1 cellular context compared by ENCODE assay signal in the genomic region with DNA sequence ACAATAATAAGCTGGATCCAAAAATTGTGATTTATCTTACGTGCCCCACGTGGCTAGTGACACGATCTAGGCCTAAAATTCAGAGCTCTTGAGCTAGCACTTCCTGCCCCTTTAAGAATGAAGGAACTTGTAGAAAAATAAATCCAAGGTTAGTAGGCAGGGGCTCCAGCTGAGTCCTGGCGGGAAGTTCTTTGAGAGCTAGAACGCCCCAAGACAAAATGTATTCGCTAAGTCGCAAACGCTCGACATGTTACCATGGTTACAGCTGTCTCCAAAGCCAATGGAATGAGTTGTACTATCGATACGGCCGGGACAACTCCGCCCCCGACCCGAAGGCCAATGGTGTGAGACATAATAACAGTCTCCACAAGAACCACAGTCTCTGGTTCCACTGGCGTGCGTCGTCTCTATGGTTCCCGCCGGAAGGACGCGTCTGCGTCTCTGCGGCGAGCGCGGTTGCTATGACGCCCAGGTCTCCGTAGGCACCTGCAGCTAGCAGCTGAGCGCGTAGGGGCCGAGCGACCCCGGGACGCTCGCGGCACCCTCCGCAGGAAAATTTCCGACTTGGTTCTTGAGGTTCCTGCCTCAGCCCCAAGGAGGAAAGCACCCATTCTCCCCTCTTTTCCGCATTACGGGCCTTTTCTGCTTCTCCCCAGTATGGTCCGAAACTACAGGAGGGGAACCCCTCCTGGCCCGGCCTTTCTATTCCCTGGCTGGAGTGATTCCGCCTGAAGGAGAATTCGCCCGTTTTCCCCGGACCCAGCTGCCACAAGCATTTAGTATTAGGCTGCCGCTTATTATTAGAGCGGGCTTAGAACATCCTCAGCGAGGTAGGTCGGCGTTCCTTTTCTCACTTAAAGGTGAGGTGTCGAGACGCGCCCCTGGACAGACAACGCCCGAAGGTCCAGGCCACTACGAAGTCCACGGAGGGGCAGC.
TF ChIP-seq lines count a peak whose summit lies in the region.

Gene CCDC30 (plus strand): TSS at position 459 of the 936 bp plus-strand sequence. CDS start 17,266 bp downstream, outside the sequence.

TF ChIP-seq in HepG2, 621 proteins besides CTCF, POLR2A, EP300 and RAD21 (continued from another document and continues in another):
- TF ChIP-seq PATZ1 (CRISPR knock-in tag; IDR thresholded peaks at IDR 0.05) (no peak), NCOR1 (IDR thresholded peaks at IDR 0.05; ENCODE audit: borderline replicate concordance, low read length) (no peak), KDM6A (CRISPR knock-in tag; IDR thresholded peaks at IDR 0.05; ENCODE audit: low read depth) (no peak), SRSF1 (optimal IDR thresholded peaks at IDR 0.05; ENCODE audit: low read depth, low read length) (no peak), ARID3A (IDR thresholded peaks at IDR 0.05; ENCODE audit: low read depth, low read length) (peak; percentile 27; the same call in 1 of the 2 replicates), U2AF1 (optimal IDR thresholded peaks at IDR 0.05; ENCODE audit: low read depth, low read length) (no peak), NFE2L2 (IDR thresholded peaks at IDR 0.05; ENCODE audit: low read length) (no peak), ZNF580 (CRISPR knock-in tag; IDR thresholded peaks at IDR 0.05; ENCODE audit: borderline replicate concordance, low read depth) (peak; percentile 58; the same call in 1 of the 2 replicates), NFKB2 (CRISPR knock-in tag; IDR thresholded peaks at IDR 0.05; ENCODE audit: borderline replicate concordance) (no peak), EEA1 (CRISPR knock-in tag; IDR thresholded peaks at IDR 0.05; ENCODE audit: borderline replicate concordance) (no peak), SAP130 (CRISPR knock-in tag; IDR thresholded peaks at IDR 0.05; ENCODE audit: low read depth) (peak; percentile 100), ZNF546 (CRISPR knock-in tag; conservative IDR thresholded peaks at IDR 0.05) (no peak), TGIF2 (CRISPR knock-in tag; IDR thresholded peaks at IDR 0.05) (peak; percentile 53), NR3C1 (CRISPR knock-in tag; IDR thresholded peaks at IDR 0.05) (no peak), SMAD9 (CRISPR knock-in tag; IDR thresholded peaks at IDR 0.05) (no peak), ZSCAN31 (CRISPR knock-in tag; IDR thresholded peaks at IDR 0.05; ENCODE audit: low read depth) (no peak), NFYC (CRISPR knock-in tag; IDR thresholded peaks at IDR 0.05) (peak; percentile 91), SOX6 (IDR thresholded peaks at IDR 0.05) (no peak), SOX6 (CRISPR knock-in tag; IDR thresholded peaks at IDR 0.05) (no peak), PTBP1 (IDR thresholded peaks at IDR 0.05; ENCODE audit: low read depth, low read length, poor library complexity, severe bottlenecking) (no peak), HDAC2 (CRISPR knock-in tag; IDR thresholded peaks at IDR 0.05) (peak; percentile 46; the same call in 1 of the 2 replicates), GABPA (IDR thresholded peaks at IDR 0.05; ENCODE audit: low read depth, low read length) (peak; percentile 44), GABPA (CRISPR knock-in tag; IDR thresholded peaks at IDR 0.05; ENCODE audit: low read depth) (peak; percentile 87), GATAD2A (CRISPR knock-in tag; IDR thresholded peaks at IDR 0.05) (no peak; the same call in 1 of the 2 replicates), JUND (CRISPR knock-in tag; IDR thresholded peaks at IDR 0.05) (no peak), KMT2B (CRISPR knock-in tag; IDR thresholded peaks at IDR 0.05) (peak; percentile 80; the same call in 1 of the 2 replicates), FOXK1 (CRISPR knock-in tag; IDR thresholded peaks at IDR 0.05; ENCODE audit: borderline replicate concordance, low read depth) (peak; percentile 59; the same call in 1 of the 2 replicates), JARID2 (CRISPR knock-in tag; IDR thresholded peaks at IDR 0.05; ENCODE audit: insufficient replicate concordance) (no peak), KAT8 (CRISPR knock-in tag; IDR thresholded peaks at IDR 0.05) (peak; percentile 75), LCORL (IDR thresholded peaks at IDR 0.05) (no peak), LCORL (CRISPR knock-in tag; IDR thresholded peaks at IDR 0.05) (peak; percentile 55; the same call in 1 of the 2 replicates), RBFOX2 (IDR thresholded peaks at IDR 0.05; ENCODE audit: low read depth, low read length) (peak; percentile 48; the same call in 1 of the 2 replicates), GZF1 (CRISPR knock-in tag; IDR thresholded peaks at IDR 0.05) (no peak), SYNCRIP (IDR thresholded peaks at IDR 0.05; ENCODE audit: insufficient read depth, low read depth, low read length) (no peak), ZBTB7B (CRISPR knock-in tag; IDR thresholded peaks at IDR 0.05) (peak; percentile 48; the same call in 1 of the 2 replicates), MYNN (CRISPR knock-in tag; IDR thresholded peaks at IDR 0.05; ENCODE audit: low read depth) (no peak)
- TF ChIP-seq, protein P1, sequence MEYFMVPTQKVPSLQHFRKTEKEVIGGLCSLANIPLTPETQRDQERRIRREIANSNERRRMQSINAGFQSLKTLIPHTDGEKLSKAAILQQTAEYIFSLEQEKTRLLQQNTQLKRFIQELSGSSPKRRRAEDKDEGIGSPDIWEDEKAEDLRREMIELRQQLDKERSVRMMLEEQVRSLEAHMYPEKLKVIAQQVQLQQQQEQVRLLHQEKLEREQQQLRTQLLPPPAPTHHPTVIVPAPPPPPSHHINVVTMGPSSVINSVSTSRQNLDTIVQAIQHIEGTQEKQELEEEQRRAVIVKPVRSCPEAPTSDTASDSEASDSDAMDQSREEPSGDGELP (IDR thresholded peaks at IDR 0.05; ENCODE audit: borderline replicate concordance, low read depth): peak; percentile 87; the same call in 1 of the 2 replicates
- TF ChIP-seq, protein P2, sequence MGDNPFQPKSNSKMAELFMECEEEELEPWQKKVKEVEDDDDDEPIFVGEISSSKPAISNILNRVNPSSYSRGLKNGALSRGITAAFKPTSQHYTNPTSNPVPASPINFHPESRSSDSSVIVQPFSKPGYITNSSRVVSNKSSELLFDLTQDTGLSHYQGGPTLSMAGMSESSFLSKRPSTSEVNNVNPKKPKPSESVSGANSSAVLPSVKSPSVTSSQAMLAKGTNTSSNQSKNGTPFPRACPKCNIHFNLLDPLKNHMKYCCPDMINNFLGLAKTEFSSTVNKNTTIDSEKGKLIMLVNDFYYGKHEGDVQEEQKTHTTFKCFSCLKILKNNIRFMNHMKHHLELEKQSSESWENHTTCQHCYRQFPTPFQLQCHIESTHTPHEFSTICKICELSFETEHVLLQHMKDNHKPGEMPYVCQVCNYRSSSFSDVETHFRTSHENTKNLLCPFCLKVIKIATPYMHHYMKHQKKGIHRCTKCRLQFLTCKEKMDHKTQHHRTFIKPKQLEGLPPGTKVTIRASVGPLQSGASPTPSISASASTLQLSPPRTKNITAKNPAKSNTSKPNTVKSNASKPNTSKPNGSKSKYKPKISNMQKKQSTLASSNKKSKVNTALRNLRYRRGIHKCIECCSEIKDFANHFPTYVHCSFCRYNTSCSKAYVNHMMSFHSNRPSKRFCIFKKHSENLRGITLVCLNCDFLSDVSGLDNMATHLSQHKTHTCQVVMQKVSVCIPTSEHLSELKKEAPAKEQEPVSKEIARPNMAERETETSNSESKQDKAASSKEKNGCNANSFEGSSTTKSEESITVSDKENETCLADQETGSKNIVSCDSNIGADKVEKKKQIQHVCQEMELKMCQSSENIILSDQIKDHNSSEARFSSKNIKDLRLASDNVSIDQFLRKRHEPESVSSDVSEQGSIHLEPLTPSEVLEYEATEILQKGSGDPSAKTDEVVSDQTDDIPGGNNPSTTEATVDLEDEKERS (CRISPR knock-in tag; IDR thresholded peaks at IDR 0.05): 0 out of 2 replicates have a peak, but pooled peaks have one; percentile 40
- TF ChIP-seq, protein P3, sequence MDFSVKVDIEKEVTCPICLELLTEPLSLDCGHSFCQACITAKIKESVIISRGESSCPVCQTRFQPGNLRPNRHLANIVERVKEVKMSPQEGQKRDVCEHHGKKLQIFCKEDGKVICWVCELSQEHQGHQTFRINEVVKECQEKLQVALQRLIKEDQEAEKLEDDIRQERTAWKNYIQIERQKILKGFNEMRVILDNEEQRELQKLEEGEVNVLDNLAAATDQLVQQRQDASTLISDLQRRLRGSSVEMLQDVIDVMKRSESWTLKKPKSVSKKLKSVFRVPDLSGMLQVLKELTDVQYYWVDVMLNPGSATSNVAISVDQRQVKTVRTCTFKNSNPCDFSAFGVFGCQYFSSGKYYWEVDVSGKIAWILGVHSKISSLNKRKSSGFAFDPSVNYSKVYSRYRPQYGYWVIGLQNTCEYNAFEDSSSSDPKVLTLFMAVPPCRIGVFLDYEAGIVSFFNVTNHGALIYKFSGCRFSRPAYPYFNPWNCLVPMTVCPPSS (IDR thresholded peaks at IDR 0.05): no peak
- TF ChIP-seq, protein P4, sequence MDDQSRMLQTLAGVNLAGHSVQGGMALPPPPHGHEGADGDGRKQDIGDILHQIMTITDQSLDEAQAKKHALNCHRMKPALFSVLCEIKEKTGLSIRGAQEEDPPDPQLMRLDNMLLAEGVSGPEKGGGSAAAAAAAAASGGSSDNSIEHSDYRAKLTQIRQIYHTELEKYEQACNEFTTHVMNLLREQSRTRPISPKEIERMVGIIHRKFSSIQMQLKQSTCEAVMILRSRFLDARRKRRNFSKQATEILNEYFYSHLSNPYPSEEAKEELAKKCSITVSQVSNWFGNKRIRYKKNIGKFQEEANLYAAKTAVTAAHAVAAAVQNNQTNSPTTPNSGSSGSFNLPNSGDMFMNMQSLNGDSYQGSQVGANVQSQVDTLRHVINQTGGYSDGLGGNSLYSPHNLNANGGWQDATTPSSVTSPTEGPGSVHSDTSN (CRISPR knock-in tag; IDR thresholded peaks at IDR 0.05; ENCODE audit: borderline replicate concordance): no peak
- TF ChIP-seq, protein P5, sequence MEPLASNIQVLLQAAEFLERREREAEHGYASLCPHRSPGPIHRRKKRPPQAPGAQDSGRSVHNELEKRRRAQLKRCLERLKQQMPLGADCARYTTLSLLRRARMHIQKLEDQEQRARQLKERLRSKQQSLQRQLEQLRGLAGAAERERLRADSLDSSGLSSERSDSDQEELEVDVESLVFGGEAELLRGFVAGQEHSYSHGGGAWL (CRISPR knock-in tag; IDR thresholded peaks at IDR 0.05): no peak; the same call in 1 of the 2 replicates
- TF ChIP-seq, protein P6, sequence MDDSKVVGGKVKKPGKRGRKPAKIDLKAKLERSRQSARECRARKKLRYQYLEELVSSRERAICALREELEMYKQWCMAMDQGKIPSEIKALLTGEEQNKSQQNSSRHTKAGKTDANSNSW (CRISPR knock-in tag; IDR thresholded peaks at IDR 0.05; ENCODE audit: borderline replicate concordance): no peak
- TF ChIP-seq, protein P7, sequence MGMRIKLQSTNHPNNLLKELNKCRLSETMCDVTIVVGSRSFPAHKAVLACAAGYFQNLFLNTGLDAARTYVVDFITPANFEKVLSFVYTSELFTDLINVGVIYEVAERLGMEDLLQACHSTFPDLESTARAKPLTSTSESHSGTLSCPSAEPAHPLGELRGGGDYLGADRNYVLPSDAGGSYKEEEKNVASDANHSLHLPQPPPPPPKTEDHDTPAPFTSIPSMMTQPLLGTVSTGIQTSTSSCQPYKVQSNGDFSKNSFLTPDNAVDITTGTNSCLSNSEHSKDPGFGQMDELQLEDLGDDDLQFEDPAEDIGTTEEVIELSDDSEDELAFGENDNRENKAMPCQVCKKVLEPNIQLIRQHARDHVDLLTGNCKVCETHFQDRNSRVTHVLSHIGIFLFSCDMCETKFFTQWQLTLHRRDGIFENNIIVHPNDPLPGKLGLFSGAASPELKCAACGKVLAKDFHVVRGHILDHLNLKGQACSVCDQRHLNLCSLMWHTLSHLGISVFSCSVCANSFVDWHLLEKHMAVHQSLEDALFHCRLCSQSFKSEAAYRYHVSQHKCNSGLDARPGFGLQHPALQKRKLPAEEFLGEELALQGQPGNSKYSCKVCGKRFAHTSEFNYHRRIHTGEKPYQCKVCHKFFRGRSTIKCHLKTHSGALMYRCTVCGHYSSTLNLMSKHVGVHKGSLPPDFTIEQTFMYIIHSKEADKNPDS (CRISPR knock-in tag; IDR thresholded peaks at IDR 0.05): no peak
- TF ChIP-seq, protein P8, sequence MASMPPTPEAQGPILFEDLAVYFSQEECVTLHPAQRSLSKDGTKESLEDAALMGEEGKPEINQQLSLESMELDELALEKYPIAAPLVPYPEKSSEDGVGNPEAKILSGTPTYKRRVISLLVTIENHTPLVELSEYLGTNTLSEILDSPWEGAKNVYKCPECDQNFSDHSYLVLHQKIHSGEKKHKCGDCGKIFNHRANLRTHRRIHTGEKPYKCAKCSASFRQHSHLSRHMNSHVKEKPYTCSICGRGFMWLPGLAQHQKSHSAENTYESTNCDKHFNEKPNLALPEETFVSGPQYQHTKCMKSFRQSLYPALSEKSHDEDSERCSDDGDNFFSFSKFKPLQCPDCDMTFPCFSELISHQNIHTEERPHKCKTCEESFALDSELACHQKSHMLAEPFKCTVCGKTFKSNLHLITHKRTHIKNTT (CRISPR knock-in tag; IDR thresholded peaks at IDR 0.05): no peak
